34 cellular contexts compared by ENCODE assay signal in the genomic region with DNA sequence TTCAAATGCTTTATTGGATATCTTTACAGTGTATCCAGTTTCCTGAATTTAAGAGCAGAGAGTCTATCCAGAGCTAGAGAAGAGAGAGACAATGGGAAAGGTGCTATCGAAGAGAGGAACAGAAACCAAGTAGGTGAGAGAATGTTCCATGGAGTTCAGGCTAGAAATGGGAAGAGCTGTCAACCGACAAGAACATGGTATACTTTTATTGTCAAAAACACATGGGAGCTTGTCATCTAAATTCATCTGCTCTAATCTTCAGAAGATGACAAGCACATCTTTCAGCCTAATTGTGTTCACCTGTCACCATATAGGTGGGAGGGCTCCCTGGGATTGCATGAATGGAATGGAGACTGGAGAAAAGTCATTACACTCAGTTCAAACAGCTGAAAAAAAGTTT.
"Had no signal": no experiment of that assay in that cellular context is flagged by ENCODE, and none has a peak within 500 bp of the region (broad histone marks: within the 10 kb centered on the region; RNA-seq: fewer than 3 reads in every experiment).

No MANE protein-coding gene starts in this region.

- H3K9ac ChIP-seq: KMS-11 had no signal

- H3K27ac ChIP-seq: KMS-11 had no signal

- H3K27me3 ChIP-seq: MG63 had no signal

- H3K4me2 ChIP-seq: KMS-11 had no signal

- H3K9me3 ChIP-seq: MG63 had no signal

- DNase-seq: Karpas-422, Kasumi-1, MG63, MM.1S, MV-4-11, NCI-H1048, NCI-H1092, NCI-H1092 treated with DMSO at 0.1 percent for 48 hours, NCI-H1105, NCI-H1105 treated with DMSO at 0.1 percent for 48 hours, NCI-H1417, NCI-H1417 treated with DMSO at 0.1 percent for 48 hours, NCI-H1436, NCI-H1436 treated with DMSO at 0.1 percent for 48 hours, NCI-H146, NCI-H1694, NCI-H1694 treated with DMSO at 0.1 percent for 48 hours, NCI-H187, NCI-H187 treated with DMSO at 0.1 percent for 48 hours, NCI-H1930, NCI-H2029, NCI-H2029 treated with DMSO at 0.1 percent for 48 hours, NCI-H2081, NCI-H2081 treated with DMSO at 0.1 percent for 48 hours, NCI-H2107, NCI-H2171, NCI-H2171 treated with DMSO at 0.1 percent for 48 hours, NCI-H2227 treated with DMSO at 0.1 percent for 48 hours, NCI-H226, NCI-H345, NCI-H446, NCI-H446 treated with DMSO at 0.1 percent for 48 hours, NCI-H510A had no signal

- H3K36me3 ChIP-seq: MG63 had no signal

- H3K4me3 ChIP-seq: MG63 had no signal
